17 cellular contexts compared by ENCODE assay signal in genomic region chr7:50475340-50475739, GRCh38. TPM values are rescaled to one million over a fixed set of nuclear protein-coding genes. Genes with fewer than 3 reads are reported as not detected.
DNase-seq lines count a peak whose midpoint lies in the region; ATAC-seq and TF ChIP-seq lines count a peak whose summit lies in the region.
"Had no signal": no experiment of that assay in that cellular context is flagged by ENCODE, and none has a peak within 500 bp of the region (broad histone marks: within the 10 kb centered on the region; RNA-seq: fewer than 3 reads in every experiment).

No MANE protein-coding gene starts in this region.

- H3K27me3 ChIP-seq in endodermal cell (ENCODE audit: control insufficient read depth, insufficient read depth, low read length, poor library complexity, severe bottlenecking) (no peaks in the 10 kb centered on the region), ascending aorta (no peaks in the 10 kb centered on the region)
- H3K27me3 ChIP-seq: Peyer's patch, upper lobe of left lung had no signal

- H3K4me3 ChIP-seq in endodermal cell (ENCODE audit: low read length) (no peak overlapping the region), ascending aorta (no peak overlapping the region)
- H3K4me3 ChIP-seq: Peyer's patch, upper lobe of left lung had no signal

- WGBS in endodermal cell (ENCODE audit: insufficient coverage in 1 of 2, insufficient read length in 1 of 2), 2 experiments = 22 to 51% methylated on average over 4 of the region's 4 CpGs

- DNase-seq in endodermal cell (peak; percentile 66), ascending aorta (ENCODE audit: low spot score in 2 of 2) (no peak), glutamatergic neuron (no peak), NCI-H2196 treated with DMSO at 0.1 percent for 48 hours (lab: John Stamatoyannopoulos, UW; ENCODE audit: unreplicated experiment) (no peak)
- DNase-seq: IMR-90; midbrain; NCI-H446; nucleus accumbens; Peyer's patch; stimulated activated CD4-positive, alpha-beta T cell treated with anti-CD3 and anti-CD28 coated beads, Interleukin-4, amount 100 ng/mL, for 1 hour; upper lobe of left lung had no signal

- no peak overlapping the region for H3K9ac ChIP-seq in endodermal cell (ENCODE audit: extremely low read depth, low read length, poor library complexity, severe bottlenecking)

- no peak for TF ChIP-seq CTCF in endodermal cell (conservative IDR thresholded peaks at IDR 0.05)
- TF ChIP-seq CTCF in ascending aorta (IDR thresholded peaks at IDR 0.05) = no peak
- no peak for TF ChIP-seq CTCF in glutamatergic neuron (IDR thresholded peaks at IDR 0.05; ENCODE audit: partially characterized antibody, unreplicated experiment)

- H3K9me3 Mint-ChIP-seq in endodermal cell = no peaks in the 10 kb centered on the region
- H3K9me3 Mint-ChIP-seq in glutamatergic neuron (ENCODE audit: unreplicated experiment) = peaks cover 5% of the 10 kb centered on the region

- H3K27ac Mint-ChIP-seq in endodermal cell (no peak overlapping the region), glutamatergic neuron (ENCODE audit: unreplicated experiment) (no peak overlapping the region)

- H3K27me3 Mint-ChIP-seq in endodermal cell (ENCODE audit: insufficient read depth) (peaks cover 15% of the 10 kb centered on the region), glutamatergic neuron (ENCODE audit: unreplicated experiment) (peaks cover 11% of the 10 kb centered on the region)

- H3K4me1 ChIP-seq in endodermal cell (ENCODE audit: control insufficient read depth, insufficient read depth, low read length) = peaks cover 7% of the 10 kb centered on the region
- H3K4me1 ChIP-seq in ascending aorta = no peaks in the 10 kb centered on the region
- H3K4me1 ChIP-seq: Peyer's patch had no signal

- no peak overlapping the region for H3K27ac ChIP-seq in endodermal cell (ENCODE audit: low read depth, low read length)
- no peak overlapping the region for H3K27ac ChIP-seq in ascending aorta
- H3K27ac ChIP-seq: C4-2B, Peyer's patch, upper lobe of left lung, WERI-Rb-1 had no signal

- intact Hi-C loops in ascending aorta (cut with DNase I) = no loop called here

- no peaks in the 10 kb centered on the region for H3K36me3 Mint-ChIP-seq in endodermal cell (ENCODE audit: low read depth)
- peaks cover 9% of the 10 kb centered on the region for H3K36me3 Mint-ChIP-seq in glutamatergic neuron (ENCODE audit: unreplicated experiment)

- ATAC-seq in GM18519 (IDR thresholded peaks at IDR 0.05; ENCODE audit: low FRiP score, unreplicated experiment) (peak; percentile 52), GM19395 (IDR thresholded peaks at IDR 0.05; ENCODE audit: unreplicated experiment) (peak; percentile 65), HG03097 (IDR thresholded peaks at IDR 0.05; ENCODE audit: low FRiP score, unreplicated experiment) (peak; percentile 53)
- ATAC-seq: sciatic nerve had no signal

- H3K4me1 Mint-ChIP-seq in endodermal cell (peaks cover 31% of the 10 kb centered on the region), glutamatergic neuron (ENCODE audit: low read depth, unreplicated experiment) (peaks cover 23% of the 10 kb centered on the region)

- no peak overlapping the region for H3K4me3 Mint-ChIP-seq in endodermal cell
- no peak overlapping the region for H3K4me3 Mint-ChIP-seq in glutamatergic neuron (ENCODE audit: unreplicated experiment)

- H3K36me3 ChIP-seq in endodermal cell (ENCODE audit: control insufficient read depth, insufficient read depth, low read length) = no peaks in the 10 kb centered on the region
- no peaks in the 10 kb centered on the region for H3K36me3 ChIP-seq in ascending aorta
- H3K36me3 ChIP-seq: Peyer's patch, upper lobe of left lung, WERI-Rb-1 had no signal

- H3K9me3 ChIP-seq in endodermal cell (ENCODE audit: control insufficient read depth, low read length) (no peaks in the 10 kb centered on the region), ascending aorta (no peaks in the 10 kb centered on the region)
- H3K9me3 ChIP-seq: Peyer's patch, upper lobe of left lung had no signal

RNA-seq across cellular contexts. Expression of gene FIGNL1, which starts 25.2 kb away (rescaled TPM):
- total RNA-seq in endodermal cell (10 to 100 TPM; 28.0 to 38.2 TPM), ascending aorta (0.32 TPM), glutamatergic neuron (ENCODE audit: unreplicated experiment) (11.1 TPM)
- polyA plus RNA-seq in endodermal cell (2013, experiment 1 of 2) = 19.4 TPM
- polyA plus RNA-seq in endodermal cell (2013, experiment 2 of 2) = 20.9 TPM
